ENCODE assay signal across 26 cellular contexts in the genomic region with DNA sequence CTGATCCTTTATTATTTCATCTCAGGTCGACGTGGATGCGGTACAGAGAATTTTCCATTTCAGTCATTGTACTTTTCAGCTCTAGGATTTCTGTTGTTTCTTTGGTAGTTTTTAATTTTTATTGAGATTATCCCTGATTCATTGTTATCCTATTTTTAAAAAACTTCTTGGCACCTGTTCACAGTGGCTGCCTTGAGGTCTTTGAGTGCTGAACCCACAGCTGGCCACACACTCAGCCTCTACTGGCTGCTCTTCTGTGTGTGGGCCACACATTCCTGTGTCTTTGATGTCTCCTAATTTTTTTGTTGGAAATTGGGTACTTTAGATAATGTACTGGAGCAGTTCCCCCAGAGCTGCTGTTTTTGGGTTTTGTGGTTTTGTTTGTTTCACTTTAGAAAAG. TPM values are rescaled to one million over a fixed set of nuclear protein-coding genes. Genes with fewer than 3 reads are reported as not detected.
"Had no signal": no experiment of that assay in that cellular context is flagged by ENCODE, and none has a peak within 500 bp of the region (broad histone marks: within the 10 kb centered on the region; RNA-seq: fewer than 3 reads in every experiment).

No MANE protein-coding gene starts in this region.

- H3K4me3 Mint-ChIP-seq: IgD-negative memory B cell had no signal

- H3K4me3 ChIP-seq: K562, MG63, SJCRH30 had no signal

- H3K4me2 ChIP-seq: KMS-11 had no signal

- H3K4me1 Mint-ChIP-seq: IgD-negative memory B cell had no signal

- H3K27me3 ChIP-seq: MG63 had no signal

- H3K27ac ChIP-seq: HL-60, KMS-11, SJCRH30 had no signal

- H3K9me3 ChIP-seq: MG63 had no signal

- H3K4me1 ChIP-seq: SJCRH30 had no signal

- DNase-seq: Kasumi-1; MG63; NCI-H1092; NCI-H1105 treated with DMSO at 0.1 percent for 48 hours; NCI-H1417 treated with DMSO at 0.1 percent for 48 hours; NCI-H146; NCI-H187; NCI-H2029; NCI-H2081 treated with DMSO at 0.1 percent for 48 hours; NCI-H2171; NCI-H226; NCI-H446; NCI-H510A; NCI-H524 treated with DMSO at 0.1 percent for 48 hours; NCI-H69; NCI-H774; NK-92 treated with Interleukin-12 subunit alpha and Interleukin-12 subunit beta, amount 100 ng/mL, for 24 hours; PC-3; SHP77 treated with DMSO at 0.1 percent for 48 hours; SJCRH30 had no signal

- H3K36me3 Mint-ChIP-seq: IgD-negative memory B cell had no signal

- H3K9ac ChIP-seq: KMS-11 had no signal

- H3K36me3 ChIP-seq: MG63, SJCRH30 had no signal

- H3K27ac Mint-ChIP-seq: IgD-negative memory B cell had no signal

RNA-seq across cellular contexts. Expression of a gene that starts 37.7 kb away (rescaled TPM):
- total RNA-seq: OCI-LY7, RPMI7951 had no signal
- polyA plus RNA-seq: IgD-negative memory B cell, K562 had no signal
